ENCODE assay signal across 36 cellular contexts in the genomic region with DNA sequence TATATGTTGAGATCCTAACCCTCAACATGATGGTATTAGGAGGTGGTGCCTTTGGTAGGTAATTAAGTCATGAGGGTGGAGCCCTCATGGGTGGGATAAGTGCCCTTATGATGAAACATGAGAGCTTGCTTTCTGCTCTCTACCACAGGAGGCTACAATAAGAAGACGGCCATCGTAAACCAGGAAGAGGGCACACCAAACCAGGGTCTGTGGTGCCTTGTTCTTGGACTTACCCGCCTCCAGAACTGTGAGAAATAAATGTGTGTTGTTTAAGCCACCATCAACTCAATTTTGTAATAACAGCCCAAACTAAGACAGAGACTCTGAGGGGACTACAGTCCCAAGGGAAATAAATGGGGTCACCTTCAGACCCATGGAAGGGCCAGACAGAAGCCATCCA.
"Had no signal": no experiment of that assay in that cellular context is flagged by ENCODE, and none has a peak within 500 bp of the region (broad histone marks: within the 10 kb centered on the region; RNA-seq: fewer than 3 reads in every experiment).

No MANE protein-coding gene starts in this region.

- FAIRE-seq: astrocyte, bronchial epithelial cell, TTC549 had no signal

- H3K9me3 ChIP-seq: adrenal gland, body of pancreas had no signal

- DNase-seq: activated B cell treated with CpG ODN at 0.5 μM for 24 hours; activated CD4-positive, alpha-beta memory T cell treated with anti-CD3 and anti-CD28 coated beads for 36 hours; activated CD4-positive, alpha-beta T cell treated with anti-CD3 and anti-CD28 coated beads for 4 hours; activated CD4-positive, alpha-beta T cell treated with anti-CD3 and anti-CD28 coated beads, Interleukin-2, amount 10 ng/mL, durations not matched to agents 24 days and 14 days; activated CD4-positive, alpha-beta T cell treated with anti-CD3 and anti-CD28 coated beads, Interleukin-2, amount 50 U/mL, for 1 hour; activated CD4-positive, alpha-beta T cell treated with anti-CD3 and anti-CD28 coated beads, Interleukin-2, amount 50 U/mL, for 4 hours; activated CD4-positive, CD25-positive, alpha-beta regulatory T cell treated with anti-CD3 and anti-CD28 coated beads, Interleukin-2, amount 50 U/mL, for 72 hours; activated CD8-positive, alpha-beta memory T cell treated with anti-CD3 and anti-CD28 coated beads, Interleukin-2, amount 50 U/mL, for 4 hours; activated CD8-positive, alpha-beta T cell treated with anti-CD3 and anti-CD28 coated beads for 36 hours; activated effector memory CD4-positive, alpha-beta T cell treated with anti-CD3 and anti-CD28 coated beads, Interleukin-2, amount 50 U/mL, for 16 hours; activated gamma-delta T cell treated with Interleukin-2 at 50 U/mL for 16 hours; activated naive CD4-positive, alpha-beta T cell; activated naive CD4-positive, alpha-beta T cell treated with anti-CD3 and anti-CD28 coated beads for 36 hours; activated naive CD4-positive, alpha-beta T cell treated with anti-CD3 and anti-CD28 coated beads, Interleukin-2, amount 50 U/mL, for 16 hours; activated naive CD8-positive, alpha-beta T cell treated with anti-CD3 and anti-CD28 coated beads for 36 hours; activated T-cell treated with anti-CD3 and anti-CD28 coated beads for 4 hours; activated T-cell treated with anti-CD3 and anti-CD28 coated beads, Interleukin-2, amount 50 U/mL, for 1 hour; activated T-cell treated with anti-CD3 and anti-CD28 coated beads, Interleukin-2, amount 50 U/mL, for 4 hours; activated T-cell treated with anti-CD3 and anti-CD28 coated beads, Interleukin-2, amount 50 U/mL, for 72 hours; adrenal gland; amniotic stem cell; aorta; body of pancreas; brain microvascular endothelial cell; caudate nucleus; cerebellar nuclear complex; T-cell; T-helper 17 cell; T-helper 9 cell had no signal

- H3K27me3 ChIP-seq: adrenal gland, body of pancreas, brain microvascular endothelial cell, cardiac muscle cell had no signal

- H3K27ac ChIP-seq: adrenal gland, body of pancreas, brain microvascular endothelial cell, cardiac muscle cell, VCaP had no signal

- H3K36me3 ChIP-seq: adrenal gland, cardiac muscle cell had no signal

- ATAC-seq: activated CD8-positive, alpha-beta T cell treated with anti-CD3 and anti-CD28 coated beads for 36 hours; activated naive CD4-positive, alpha-beta T cell treated with anti-CD3 and anti-CD28 coated beads, Interleukin-2, amount 50 U/mL, for 72 hours; activated T-cell treated with anti-CD3 and anti-CD28 coated beads, Interleukin-2, amount 50 U/mL, for 4 hours; activated T-cell treated with anti-CD3 and anti-CD28 coated beads, Interleukin-2, amount 50 U/mL, for 72 hours; activated T-helper 17 cell treated with anti-CD3 and anti-CD28 coated beads, Interleukin-2, amount 50 U/mL, for 72 hours; body of pancreas; T-cell; T-helper 17 cell had no signal

- H3K4me3 ChIP-seq: adrenal gland, body of pancreas, cardiac muscle cell had no signal
